Comparison of ENCODE assay signal across 13 cellular contexts in the genomic region with DNA sequence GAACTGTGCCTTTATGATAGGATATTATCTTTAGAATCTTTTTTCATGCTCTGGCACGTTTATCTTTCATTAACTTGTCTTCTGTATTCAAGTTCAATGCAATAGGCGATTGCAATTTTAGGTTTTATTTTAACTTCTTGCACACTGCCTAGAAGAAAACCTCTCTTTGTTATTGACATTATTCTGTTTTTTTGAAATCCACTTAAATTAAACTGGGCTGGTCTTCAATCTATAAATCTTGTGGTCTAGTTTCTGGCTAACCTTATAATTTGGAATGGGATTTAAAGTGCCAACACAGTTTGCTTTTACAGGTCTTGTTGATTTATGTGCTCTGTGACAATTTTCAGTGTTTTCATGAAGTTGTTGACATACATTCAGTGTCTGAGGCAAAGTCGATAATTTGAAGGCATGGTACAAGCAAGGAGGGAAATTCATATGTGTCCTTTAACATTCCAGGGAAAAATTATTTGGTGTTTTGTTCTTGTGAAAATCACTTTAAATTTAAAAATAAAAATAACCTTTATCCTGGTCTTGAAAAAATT.
DNase-seq lines count a peak whose midpoint lies in the region; ATAC-seq, FAIRE-seq and TF ChIP-seq lines count a peak whose summit lies in the region.
"Had no signal": no experiment of that assay in that cellular context is flagged by ENCODE, and none has a peak within 500 bp of the region (broad histone marks: within the 10 kb centered on the region; RNA-seq: fewer than 3 reads in every experiment).

No MANE protein-coding gene starts in this region.

- 31 to 55% methylated on average over 3 of the region's 3 CpGs for WGBS in gastroesophageal sphincter (ENCODE audit: low coverage in 1 of 2), 2 donors

- H3K4me1 ChIP-seq in RWPE2 (ENCODE audit: insufficient read depth, poor library complexity, severe bottlenecking), result peaks cover 17% of the 10 kb centered on the region
- peaks cover 0 to 28% (median 0%) of the 10 kb centered on the region in 3 donors for H3K4me1 ChIP-seq in gastroesophageal sphincter

- no peak for TF ChIP-seq POLR2A in H54 (IDR thresholded peaks at IDR 0.05; ENCODE audit: low read depth, low read length)
- TF ChIP-seq POLR2A in gastroesophageal sphincter (IDR thresholded peaks at IDR 0.05), result no peak

- H3K27me3 ChIP-seq in RWPE2 (ENCODE audit: insufficient read depth, poor library complexity, severe bottlenecking) (no peaks in the 10 kb centered on the region), gastroesophageal sphincter (no peaks in the 10 kb centered on the region)

- no peak for ATAC-seq in RWPE2 (ENCODE audit: low read depth)
- no peak for ATAC-seq in gastroesophageal sphincter
- no peak for ATAC-seq in sciatic nerve

- peak; percentile 64 for FAIRE-seq in H54 (lab: Jason Lieb, UNC)

- intact Hi-C loops in sciatic nerve (cut with DNase I), result no loop called here

- H3K9me3 ChIP-seq in RWPE2 (ENCODE audit: severe bottlenecking) (no peaks in the 10 kb centered on the region), gastroesophageal sphincter (no peaks in the 10 kb centered on the region)

- no peak for DNase-seq in H54 (ENCODE audit: insufficient read length, low spot score)
- no peak for DNase-seq in RWPE2 (ENCODE audit: low spot score)
- no peak for DNase-seq in UCSD-AML1 (lab: John Stamatoyannopoulos, UW; ENCODE audit: unreplicated experiment)
- DNase-seq in ecto neural progenitor cell (ENCODE audit: low spot score), result no peak
- DNase-seq in sciatic nerve (ENCODE audit: low spot score), result no peak
- DNase-seq: activated CD8-positive, alpha-beta memory T cell treated with anti-CD3 and anti-CD28 coated beads, Interleukin-2, amount 50 U/mL, for 48 hours; COR-L47; effector CD8-positive, alpha-beta T cell; head of caudate nucleus; NCI-H345 had no signal

- TF ChIP-seq CTCF in RWPE2 (IDR thresholded peaks at IDR 0.05; ENCODE audit: poor library complexity, severe bottlenecking) (no peak), gastroesophageal sphincter (IDR thresholded peaks at IDR 0.05) (no peak)

- H3K4me3 ChIP-seq in RWPE2 (ENCODE audit: severe bottlenecking), result no peak overlapping the region
- H3K4me3 ChIP-seq in gastroesophageal sphincter, result peak overlapping the region in 1 of 2 donors; percentile 14
- peak overlapping the region in 4 of 7 experiments; percentile 0 to 19 (median 5) for H3K4me3 ChIP-seq in skin epidermis

- H3K36me3 ChIP-seq in RWPE2 (ENCODE audit: low read depth) (no peaks in the 10 kb centered on the region), gastroesophageal sphincter (no peaks in the 10 kb centered on the region)

- H3K27ac ChIP-seq in RWPE2 (ENCODE audit: poor library complexity, severe bottlenecking) (peak overlapping the region; percentile 19), gastroesophageal sphincter (peak overlapping the region in 3 of 4 donors; percentile 23 to 42 (median 24)), skin epidermis (peak overlapping the region in 16 of 21 experiments; percentile 1 to 73 (median 48))
- H3K27ac ChIP-seq: RWPE1 had no signal

- TF ChIP-seq EP300 in gastroesophageal sphincter (IDR thresholded peaks at IDR 0.05), result no peak
